Comparison of ENCODE assay signal across 8 cellular contexts in the genomic region with DNA sequence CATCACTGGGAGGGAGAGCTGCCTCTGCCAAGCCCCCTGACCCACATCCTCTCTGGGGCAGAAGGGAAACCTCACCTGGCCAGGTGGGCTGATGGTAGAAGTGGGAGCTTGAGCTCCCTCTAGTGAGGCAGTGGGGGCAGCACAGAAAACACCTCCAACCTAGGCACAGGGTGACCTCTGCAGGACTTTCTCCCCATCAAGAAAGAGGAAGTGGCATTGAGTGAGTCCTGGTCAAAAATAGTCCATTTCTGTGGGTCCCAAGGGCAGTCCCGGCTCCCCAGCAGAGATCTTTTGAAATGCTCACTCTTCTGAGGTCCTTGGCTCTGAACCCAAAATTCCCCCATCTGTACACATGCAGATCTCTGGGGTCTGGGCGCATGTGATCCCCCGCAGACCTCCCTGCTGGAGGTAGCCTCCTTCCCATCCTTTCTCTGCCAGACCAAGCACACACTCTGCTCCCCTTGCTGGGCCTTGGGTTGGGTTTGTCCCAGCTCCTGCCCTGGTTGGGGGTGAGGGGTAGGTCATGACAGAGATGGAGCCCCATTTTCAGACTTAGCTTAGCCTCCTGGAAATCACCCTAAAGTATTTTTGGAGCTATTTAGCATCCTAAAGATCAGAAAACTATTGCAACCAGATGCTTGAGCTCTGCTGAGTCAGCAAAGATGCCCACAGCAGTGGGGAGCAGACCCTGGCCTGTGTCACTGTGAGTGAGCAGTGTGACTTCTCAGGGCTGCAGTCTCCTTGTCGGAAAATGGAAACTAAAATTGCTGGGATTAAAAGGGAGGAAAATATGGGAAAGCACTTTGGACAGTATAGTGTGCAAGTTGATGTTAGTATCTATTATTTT. TPM values are rescaled to one million over a fixed set of nuclear protein-coding genes. Genes with fewer than 3 reads are reported as not detected.
DNase-seq lines count a peak whose midpoint lies in the region; ATAC-seq and TF ChIP-seq lines count a peak whose summit lies in the region.

No MANE protein-coding gene starts in this region.

- peaks cover 0 to 9% (median 3%) of the 10 kb centered on the region in 3 donors for H3K27me3 Mint-ChIP-seq in CD14-positive monocyte (ENCODE audit: low read depth in 3 of 3)

- no peak overlapping the region for H3K4me3 ChIP-seq in epithelial cell of proximal tubule (ENCODE audit: low read depth, low read length)

- H3K9me3 Mint-ChIP-seq in CD14-positive monocyte, result no peaks in the 10 kb centered on the region

- H3K4me3 Mint-ChIP-seq in CD14-positive monocyte, result no peak overlapping the region

- TF ChIP-seq CTCF in CD14-positive monocyte (IDR thresholded peaks at IDR 0.05) (peak; percentile 84), GM20000 (IDR thresholded peaks at IDR 0.05; ENCODE audit: extremely low read depth, missing control alignments) (peak; percentile 92), epithelial cell of proximal tubule (conservative IDR thresholded peaks at IDR 0.05; ENCODE audit: low read depth, low read length) (peak; percentile 42)

- DNase-seq in CD14-positive monocyte (ENCODE audit: low spot score) (peak; percentile 64), GM20000 (ENCODE audit: low spot score) (peak; percentile 81), epithelial cell of proximal tubule (ENCODE audit: low read depth) (no peak), NCI-H82 treated with DMSO at 0.1 percent for 48 hours (lab: John Stamatoyannopoulos, UW; ENCODE audit: unreplicated experiment) (no peak), NCI-H510A treated with DMSO at 0.1 percent for 48 hours (lab: John Stamatoyannopoulos, UW) (no peak)
- DNase-seq in activated CD4-positive, alpha-beta T cell treated with anti-CD3 and anti-CD28 coated beads for 4 hours, result peak; percentile 68 to 74
- DNase-seq in stimulated activated CD4-positive, alpha-beta T cell treated with anti-CD3 and anti-CD28 coated beads, Interleukin-4, amount 100 ng/mL, for 24 hours, result peak; percentile 70

- intact Hi-C loops in CD14-positive monocyte (cut with micrococcal nuclease), result loop anchor here (5.0 kb wide), 2 partner anchors 72 to 112 kb away; no protein-coding TSS in a partner anchor

- H3K27ac Mint-ChIP-seq in CD14-positive monocyte, result peak overlapping the region; percentile 3 to 89 (median 63)

- peaks cover 0 to 10% of the 10 kb centered on the region in 2 donors for H3K36me3 Mint-ChIP-seq in CD14-positive monocyte

- H3K4me1 Mint-ChIP-seq in CD14-positive monocyte, result peaks cover 62% of the 10 kb centered on the region

- ATAC-seq in HG03571 (IDR thresholded peaks at IDR 0.05; ENCODE audit: unreplicated experiment), result peak; percentile 90

RNA-seq across cellular contexts. Expression of gene LCP2, which starts 41.6 kb away (rescaled TPM):
- 10 to 100 TPM; 52.0 to 89.5 TPM for polyA plus RNA-seq in CD14-positive monocyte
- total RNA-seq in epithelial cell of proximal tubule, result not detected in 2 replicates

RNA-seq across cellular contexts. Expression of gene KCNMB1, which starts 50.0 kb away (rescaled TPM):
- 1 to 10 TPM in 1 of 2 donors, under 1 TPM in 1; 0.79 to 1.2 TPM for polyA plus RNA-seq in CD14-positive monocyte
- not detected in 2 replicates for total RNA-seq in epithelial cell of proximal tubule

Comparison
In these comparisons a context has a peak if more than half of its experiments do, and no peak if none do; other contexts are left out.
1. DNase-seq: peak in CD14-positive monocyte (single experiment), GM20000 (single experiment), activated CD4-positive, alpha-beta T cell treated with anti-CD3 and anti-CD28 coated beads for 4 hours (2 of 2) and stimulated activated CD4-positive, alpha-beta T cell treated with anti-CD3 and anti-CD28 coated beads, Interleukin-4, amount 100 ng/mL, for 24 hours (single experiment); none in epithelial cell of proximal tubule (single experiment), NCI-H82 treated with DMSO at 0.1 percent for 48 hours (single experiment) and NCI-H510A treated with DMSO at 0.1 percent for 48 hours (single experiment).
2. CTCF ChIP-seq: peak in every context shown above with its lines; median percentile 92 in GM20000; 84 in CD14-positive monocyte; 42 in epithelial cell of proximal tubule.